1 cellular context compared by ENCODE assay signal in the genomic region with DNA sequence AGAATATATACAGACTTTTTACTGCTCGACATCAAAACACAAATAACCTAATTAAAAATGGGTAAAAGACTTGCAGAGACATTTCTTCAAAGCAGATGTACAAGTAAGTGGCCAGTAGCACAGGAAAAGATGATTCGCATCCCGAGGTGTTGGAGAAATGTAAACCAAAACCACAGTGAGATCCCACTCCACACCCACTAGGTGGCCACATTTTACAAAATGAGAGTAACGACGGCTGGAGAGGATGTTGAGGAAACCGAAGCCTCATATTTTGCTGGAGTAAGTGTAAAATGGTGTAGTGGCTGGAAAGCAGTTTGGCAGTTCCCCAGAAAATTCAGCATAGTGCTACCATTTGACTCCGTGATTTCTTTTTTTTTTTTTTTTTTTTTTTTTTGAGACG.
TF ChIP-seq lines count a peak whose summit lies in the region.

No MANE protein-coding gene starts in this region.

TF ChIP-seq in H1, 55 proteins besides CTCF, POLR2A, EP300 and RAD21:
- TF ChIP-seq GTF2F1 (IDR thresholded peaks at IDR 0.05; ENCODE audit: borderline replicate concordance, low read depth, low read length) = no peak
- no peak for TF ChIP-seq HDAC2 (IDR thresholded peaks at IDR 0.05; ENCODE audit: borderline replicate concordance in 1 of 2, low read depth in 2 of 2, low read length in 2 of 2)
- TF ChIP-seq TBP (IDR thresholded peaks at IDR 0.05; ENCODE audit: low read depth, low read length) = no peak
- TF ChIP-seq SAP30 (IDR thresholded peaks at IDR 0.05; ENCODE audit: insufficient read depth, insufficient replicate concordance, low read length) = no peak
- TF ChIP-seq RFX5 (IDR thresholded peaks at IDR 0.05; ENCODE audit: borderline replicate concordance, low read depth, low read length) = no peak
